ENCODE assay signal across 1 cellular context in the genomic region with DNA sequence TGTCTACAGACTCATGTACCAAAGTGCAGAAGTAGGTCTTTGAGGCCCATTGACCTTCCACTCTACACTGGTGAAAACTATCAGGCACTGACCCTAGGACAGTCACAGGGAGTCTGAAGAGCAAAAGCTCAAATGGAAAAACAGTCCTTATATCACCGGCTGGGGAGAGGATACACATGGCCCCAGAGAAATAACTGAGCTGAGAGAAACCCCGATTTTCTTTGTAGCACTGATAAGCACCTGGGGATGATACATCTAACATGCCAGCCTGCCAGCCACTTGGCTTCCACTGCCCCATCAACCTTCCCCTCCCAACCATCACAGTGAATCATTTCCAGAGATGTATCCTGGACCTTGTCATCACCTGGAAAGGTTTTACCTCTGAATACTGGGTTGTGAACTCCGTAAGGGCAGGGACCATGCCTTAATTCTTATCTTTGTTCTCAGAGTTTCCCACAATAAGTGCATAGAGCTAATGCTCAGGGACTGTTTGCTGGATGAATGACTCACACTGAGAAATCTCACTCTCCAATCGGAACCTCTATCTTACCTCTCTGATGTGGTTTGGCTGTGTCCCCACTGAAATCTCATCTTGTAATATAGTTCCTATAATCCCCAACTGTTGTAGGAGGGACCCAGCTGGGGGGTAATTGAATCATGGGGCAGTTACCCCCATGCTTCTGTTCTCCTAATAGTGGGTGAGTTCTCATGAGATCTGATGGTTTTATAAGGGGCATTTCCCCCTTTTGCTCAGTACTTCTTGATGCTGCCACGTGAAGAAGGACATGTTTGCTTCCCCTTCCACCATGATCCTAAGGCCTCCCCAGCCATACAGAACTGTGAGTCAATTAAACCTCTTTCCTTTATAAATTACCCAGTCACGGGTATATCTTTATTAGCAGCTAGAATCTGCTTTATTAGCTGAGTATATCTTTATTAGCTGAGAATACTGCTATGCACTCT.
TF ChIP-seq lines count a peak whose summit lies in the region.

No MANE protein-coding gene starts in this region.

TF ChIP-seq in HepG2, 621 proteins besides CTCF, POLR2A, EP300 and RAD21 (continued from another document and continues in another):
- TF ChIP-seq, protein P1, sequence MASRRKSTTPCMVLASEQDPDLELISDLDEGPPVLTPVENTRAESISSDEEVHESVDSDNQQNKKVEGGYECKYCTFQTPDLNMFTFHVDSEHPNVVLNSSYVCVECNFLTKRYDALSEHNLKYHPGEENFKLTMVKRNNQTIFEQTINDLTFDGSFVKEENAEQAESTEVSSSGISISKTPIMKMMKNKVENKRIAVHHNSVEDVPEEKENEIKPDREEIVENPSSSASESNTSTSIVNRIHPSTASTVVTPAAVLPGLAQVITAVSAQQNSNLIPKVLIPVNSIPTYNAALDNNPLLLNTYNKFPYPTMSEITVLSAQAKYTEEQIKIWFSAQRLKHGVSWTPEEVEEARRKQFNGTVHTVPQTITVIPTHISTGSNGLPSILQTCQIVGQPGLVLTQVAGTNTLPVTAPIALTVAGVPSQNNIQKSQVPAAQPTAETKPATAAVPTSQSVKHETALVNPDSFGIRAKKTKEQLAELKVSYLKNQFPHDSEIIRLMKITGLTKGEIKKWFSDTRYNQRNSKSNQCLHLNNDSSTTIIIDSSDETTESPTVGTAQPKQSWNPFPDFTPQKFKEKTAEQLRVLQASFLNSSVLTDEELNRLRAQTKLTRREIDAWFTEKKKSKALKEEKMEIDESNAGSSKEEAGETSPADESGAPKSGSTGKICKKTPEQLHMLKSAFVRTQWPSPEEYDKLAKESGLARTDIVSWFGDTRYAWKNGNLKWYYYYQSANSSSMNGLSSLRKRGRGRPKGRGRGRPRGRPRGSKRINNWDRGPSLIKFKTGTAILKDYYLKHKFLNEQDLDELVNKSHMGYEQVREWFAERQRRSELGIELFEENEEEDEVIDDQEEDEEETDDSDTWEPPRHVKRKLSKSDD (CRISPR knock-in tag; IDR thresholded peaks at IDR 0.05; ENCODE audit: low read depth), result peak; percentile 56; the same call in 1 of the 2 replicates
- TF ChIP-seq SUZ12 (IDR thresholded peaks at IDR 0.05; ENCODE audit: low read depth, low read length) (no peak), PITX1 (CRISPR knock-in tag; IDR thresholded peaks at IDR 0.05) (peak; percentile 74), IRF2 (CRISPR knock-in tag; IDR thresholded peaks at IDR 0.05) (peak; percentile 53), ZNF549 (CRISPR knock-in tag; IDR thresholded peaks at IDR 0.05) (no peak), DPF2 (CRISPR knock-in tag; IDR thresholded peaks at IDR 0.05; ENCODE audit: borderline replicate concordance, low read depth) (peak; percentile 65; the same call in 1 of the 2 replicates), SOX13 (IDR thresholded peaks at IDR 0.05) (no peak; the same call in 1 of the 2 replicates), SOX13 (CRISPR knock-in tag; conservative IDR thresholded peaks at IDR 0.05 in 1 of 2, IDR thresholded peaks at IDR 0.05 in 1 of 2) (peak; percentile 28 to 95; a peak in 2 of 4 replicates), ZNF747 (CRISPR knock-in tag; IDR thresholded peaks at IDR 0.05; ENCODE audit: borderline replicate concordance) (no peak), PHF21A (CRISPR knock-in tag; IDR thresholded peaks at IDR 0.05) (peak; percentile 92), NCOR1 (IDR thresholded peaks at IDR 0.05; ENCODE audit: borderline replicate concordance, low read length) (peak; percentile 67), MXD4 (CRISPR knock-in tag; IDR thresholded peaks at IDR 0.05) (0 out of 2 replicates have a peak, but pooled peaks have one; percentile 1), ZNF772 (CRISPR knock-in tag; IDR thresholded peaks at IDR 0.05) (peak; percentile 76; the same call in 1 of the 2 replicates), RBAK (CRISPR knock-in tag; IDR thresholded peaks at IDR 0.05) (no peak), ZNF333 (CRISPR knock-in tag; IDR thresholded peaks at IDR 0.05; ENCODE audit: borderline replicate concordance) (no peak), ATF7 (IDR thresholded peaks at IDR 0.05) (no peak), ATF7 (CRISPR knock-in tag; IDR thresholded peaks at IDR 0.05) (no peak), ZFP1 (CRISPR knock-in tag; IDR thresholded peaks at IDR 0.05) (no peak; the same call in 1 of the 2 replicates), U2AF1 (optimal IDR thresholded peaks at IDR 0.05; ENCODE audit: low read depth, low read length) (no peak), SALL1 (CRISPR knock-in tag; IDR thresholded peaks at IDR 0.05) (peak; percentile 77), SOX5 (CRISPR knock-in tag; IDR thresholded peaks at IDR 0.05; ENCODE audit: borderline replicate concordance) (peak; percentile 93), CAMTA2 (CRISPR knock-in tag; IDR thresholded peaks at IDR 0.05; ENCODE audit: borderline replicate concordance) (no peak), NR2C2 (CRISPR knock-in tag; IDR thresholded peaks at IDR 0.05; ENCODE audit: borderline replicate concordance) (peak; percentile 37; the same call in 1 of the 2 replicates), TCF7 (IDR thresholded peaks at IDR 0.05; ENCODE audit: low read depth) (peak; percentile 99), CC2D1A (CRISPR knock-in tag; IDR thresholded peaks at IDR 0.05) (no peak), MYC (CRISPR knock-in tag; IDR thresholded peaks at IDR 0.05; ENCODE audit: borderline replicate concordance) (0 out of 2 replicates have a peak, but pooled peaks have one; percentile 21), ZNF17 (CRISPR knock-in tag; IDR thresholded peaks at IDR 0.05) (0 out of 2 replicates have a peak, but pooled peaks have one; percentile 34), JUND (CRISPR knock-in tag; IDR thresholded peaks at IDR 0.05) (peak; percentile 96), ZFP62 (CRISPR knock-in tag; IDR thresholded peaks at IDR 0.05) (no peak), BRCA1 (CRISPR knock-in tag; IDR thresholded peaks at IDR 0.05) (no peak), SIX4 (CRISPR knock-in tag; IDR thresholded peaks at IDR 0.05) (peak; percentile 57), RBFOX2 (IDR thresholded peaks at IDR 0.05; ENCODE audit: low read depth, low read length) (peak; percentile 82), KMT2A (CRISPR knock-in tag; IDR thresholded peaks at IDR 0.05) (no peak), ZSCAN22 (CRISPR knock-in tag; IDR thresholded peaks at IDR 0.05) (no peak)
- TF ChIP-seq, protein P2, sequence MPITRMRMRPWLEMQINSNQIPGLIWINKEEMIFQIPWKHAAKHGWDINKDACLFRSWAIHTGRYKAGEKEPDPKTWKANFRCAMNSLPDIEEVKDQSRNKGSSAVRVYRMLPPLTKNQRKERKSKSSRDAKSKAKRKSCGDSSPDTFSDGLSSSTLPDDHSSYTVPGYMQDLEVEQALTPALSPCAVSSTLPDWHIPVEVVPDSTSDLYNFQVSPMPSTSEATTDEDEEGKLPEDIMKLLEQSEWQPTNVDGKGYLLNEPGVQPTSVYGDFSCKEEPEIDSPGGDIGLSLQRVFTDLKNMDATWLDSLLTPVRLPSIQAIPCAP (CRISPR knock-in tag; IDR thresholded peaks at IDR 0.05; ENCODE audit: low read depth), result no peak
- TF ChIP-seq, protein P3, sequence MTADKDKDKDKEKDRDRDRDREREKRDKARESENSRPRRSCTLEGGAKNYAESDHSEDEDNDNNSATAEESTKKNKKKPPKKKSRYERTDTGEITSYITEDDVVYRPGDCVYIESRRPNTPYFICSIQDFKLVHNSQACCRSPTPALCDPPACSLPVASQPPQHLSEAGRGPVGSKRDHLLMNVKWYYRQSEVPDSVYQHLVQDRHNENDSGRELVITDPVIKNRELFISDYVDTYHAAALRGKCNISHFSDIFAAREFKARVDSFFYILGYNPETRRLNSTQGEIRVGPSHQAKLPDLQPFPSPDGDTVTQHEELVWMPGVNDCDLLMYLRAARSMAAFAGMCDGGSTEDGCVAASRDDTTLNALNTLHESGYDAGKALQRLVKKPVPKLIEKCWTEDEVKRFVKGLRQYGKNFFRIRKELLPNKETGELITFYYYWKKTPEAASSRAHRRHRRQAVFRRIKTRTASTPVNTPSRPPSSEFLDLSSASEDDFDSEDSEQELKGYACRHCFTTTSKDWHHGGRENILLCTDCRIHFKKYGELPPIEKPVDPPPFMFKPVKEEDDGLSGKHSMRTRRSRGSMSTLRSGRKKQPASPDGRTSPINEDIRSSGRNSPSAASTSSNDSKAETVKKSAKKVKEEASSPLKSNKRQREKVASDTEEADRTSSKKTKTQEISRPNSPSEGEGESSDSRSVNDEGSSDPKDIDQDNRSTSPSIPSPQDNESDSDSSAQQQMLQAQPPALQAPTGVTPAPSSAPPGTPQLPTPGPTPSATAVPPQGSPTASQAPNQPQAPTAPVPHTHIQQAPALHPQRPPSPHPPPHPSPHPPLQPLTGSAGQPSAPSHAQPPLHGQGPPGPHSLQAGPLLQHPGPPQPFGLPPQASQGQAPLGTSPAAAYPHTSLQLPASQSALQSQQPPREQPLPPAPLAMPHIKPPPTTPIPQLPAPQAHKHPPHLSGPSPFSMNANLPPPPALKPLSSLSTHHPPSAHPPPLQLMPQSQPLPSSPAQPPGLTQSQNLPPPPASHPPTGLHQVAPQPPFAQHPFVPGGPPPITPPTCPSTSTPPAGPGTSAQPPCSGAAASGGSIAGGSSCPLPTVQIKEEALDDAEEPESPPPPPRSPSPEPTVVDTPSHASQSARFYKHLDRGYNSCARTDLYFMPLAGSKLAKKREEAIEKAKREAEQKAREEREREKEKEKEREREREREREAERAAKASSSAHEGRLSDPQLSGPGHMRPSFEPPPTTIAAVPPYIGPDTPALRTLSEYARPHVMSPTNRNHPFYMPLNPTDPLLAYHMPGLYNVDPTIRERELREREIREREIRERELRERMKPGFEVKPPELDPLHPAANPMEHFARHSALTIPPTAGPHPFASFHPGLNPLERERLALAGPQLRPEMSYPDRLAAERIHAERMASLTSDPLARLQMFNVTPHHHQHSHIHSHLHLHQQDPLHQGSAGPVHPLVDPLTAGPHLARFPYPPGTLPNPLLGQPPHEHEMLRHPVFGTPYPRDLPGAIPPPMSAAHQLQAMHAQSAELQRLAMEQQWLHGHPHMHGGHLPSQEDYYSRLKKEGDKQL (CRISPR knock-in tag; IDR thresholded peaks at IDR 0.05; ENCODE audit: low read depth), result peak; percentile 89
- TF ChIP-seq, protein P4, sequence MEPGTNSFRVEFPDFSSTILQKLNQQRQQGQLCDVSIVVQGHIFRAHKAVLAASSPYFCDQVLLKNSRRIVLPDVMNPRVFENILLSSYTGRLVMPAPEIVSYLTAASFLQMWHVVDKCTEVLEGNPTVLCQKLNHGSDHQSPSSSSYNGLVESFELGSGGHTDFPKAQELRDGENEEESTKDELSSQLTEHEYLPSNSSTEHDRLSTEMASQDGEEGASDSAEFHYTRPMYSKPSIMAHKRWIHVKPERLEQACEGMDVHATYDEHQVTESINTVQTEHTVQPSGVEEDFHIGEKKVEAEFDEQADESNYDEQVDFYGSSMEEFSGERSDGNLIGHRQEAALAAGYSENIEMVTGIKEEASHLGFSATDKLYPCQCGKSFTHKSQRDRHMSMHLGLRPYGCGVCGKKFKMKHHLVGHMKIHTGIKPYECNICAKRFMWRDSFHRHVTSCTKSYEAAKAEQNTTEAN (CRISPR knock-in tag; conservative IDR thresholded peaks at IDR 0.05), result no peak
- TF ChIP-seq, protein P5, sequence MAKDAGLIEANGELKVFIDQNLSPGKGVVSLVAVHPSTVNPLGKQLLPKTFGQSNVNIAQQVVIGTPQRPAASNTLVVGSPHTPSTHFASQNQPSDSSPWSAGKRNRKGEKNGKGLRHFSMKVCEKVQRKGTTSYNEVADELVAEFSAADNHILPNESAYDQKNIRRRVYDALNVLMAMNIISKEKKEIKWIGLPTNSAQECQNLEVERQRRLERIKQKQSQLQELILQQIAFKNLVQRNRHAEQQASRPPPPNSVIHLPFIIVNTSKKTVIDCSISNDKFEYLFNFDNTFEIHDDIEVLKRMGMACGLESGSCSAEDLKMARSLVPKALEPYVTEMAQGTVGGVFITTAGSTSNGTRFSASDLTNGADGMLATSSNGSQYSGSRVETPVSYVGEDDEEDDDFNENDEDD (CRISPR knock-in tag; IDR thresholded peaks at IDR 0.05; ENCODE audit: borderline replicate concordance), result peak; percentile 68; the same call in 1 of the 2 replicates
- TF ChIP-seq, protein P6, sequence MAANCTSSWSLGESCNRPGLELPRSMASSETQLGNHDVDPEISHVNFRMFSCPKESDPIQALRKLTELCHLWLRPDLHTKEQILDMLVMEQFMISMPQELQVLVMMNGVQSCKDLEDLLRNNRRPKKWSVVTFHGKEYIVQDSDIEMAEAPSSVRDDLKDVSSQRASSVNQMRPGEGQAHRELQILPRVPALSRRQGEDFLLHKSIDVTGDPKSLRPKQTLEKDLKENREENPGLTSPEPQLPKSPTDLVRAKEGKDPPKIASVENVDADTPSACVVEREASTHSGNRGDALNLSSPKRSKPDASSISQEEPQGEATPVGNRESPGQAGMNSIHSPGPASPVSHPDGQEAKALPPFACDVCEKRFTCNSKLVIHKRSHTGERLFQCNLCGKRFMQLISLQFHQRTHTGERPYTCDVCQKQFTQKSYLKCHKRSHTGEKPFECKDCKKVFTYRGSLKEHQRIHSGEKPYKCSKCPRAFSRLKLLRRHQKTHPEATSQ (CRISPR knock-in tag; IDR thresholded peaks at IDR 0.05; ENCODE audit: borderline replicate concordance), result peak; percentile 18; the same call in 1 of the 2 replicates
- TF ChIP-seq, protein P7, sequence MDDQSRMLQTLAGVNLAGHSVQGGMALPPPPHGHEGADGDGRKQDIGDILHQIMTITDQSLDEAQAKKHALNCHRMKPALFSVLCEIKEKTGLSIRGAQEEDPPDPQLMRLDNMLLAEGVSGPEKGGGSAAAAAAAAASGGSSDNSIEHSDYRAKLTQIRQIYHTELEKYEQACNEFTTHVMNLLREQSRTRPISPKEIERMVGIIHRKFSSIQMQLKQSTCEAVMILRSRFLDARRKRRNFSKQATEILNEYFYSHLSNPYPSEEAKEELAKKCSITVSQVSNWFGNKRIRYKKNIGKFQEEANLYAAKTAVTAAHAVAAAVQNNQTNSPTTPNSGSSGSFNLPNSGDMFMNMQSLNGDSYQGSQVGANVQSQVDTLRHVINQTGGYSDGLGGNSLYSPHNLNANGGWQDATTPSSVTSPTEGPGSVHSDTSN (CRISPR knock-in tag; IDR thresholded peaks at IDR 0.05; ENCODE audit: borderline replicate concordance), result no peak
- TF ChIP-seq, protein P8, sequence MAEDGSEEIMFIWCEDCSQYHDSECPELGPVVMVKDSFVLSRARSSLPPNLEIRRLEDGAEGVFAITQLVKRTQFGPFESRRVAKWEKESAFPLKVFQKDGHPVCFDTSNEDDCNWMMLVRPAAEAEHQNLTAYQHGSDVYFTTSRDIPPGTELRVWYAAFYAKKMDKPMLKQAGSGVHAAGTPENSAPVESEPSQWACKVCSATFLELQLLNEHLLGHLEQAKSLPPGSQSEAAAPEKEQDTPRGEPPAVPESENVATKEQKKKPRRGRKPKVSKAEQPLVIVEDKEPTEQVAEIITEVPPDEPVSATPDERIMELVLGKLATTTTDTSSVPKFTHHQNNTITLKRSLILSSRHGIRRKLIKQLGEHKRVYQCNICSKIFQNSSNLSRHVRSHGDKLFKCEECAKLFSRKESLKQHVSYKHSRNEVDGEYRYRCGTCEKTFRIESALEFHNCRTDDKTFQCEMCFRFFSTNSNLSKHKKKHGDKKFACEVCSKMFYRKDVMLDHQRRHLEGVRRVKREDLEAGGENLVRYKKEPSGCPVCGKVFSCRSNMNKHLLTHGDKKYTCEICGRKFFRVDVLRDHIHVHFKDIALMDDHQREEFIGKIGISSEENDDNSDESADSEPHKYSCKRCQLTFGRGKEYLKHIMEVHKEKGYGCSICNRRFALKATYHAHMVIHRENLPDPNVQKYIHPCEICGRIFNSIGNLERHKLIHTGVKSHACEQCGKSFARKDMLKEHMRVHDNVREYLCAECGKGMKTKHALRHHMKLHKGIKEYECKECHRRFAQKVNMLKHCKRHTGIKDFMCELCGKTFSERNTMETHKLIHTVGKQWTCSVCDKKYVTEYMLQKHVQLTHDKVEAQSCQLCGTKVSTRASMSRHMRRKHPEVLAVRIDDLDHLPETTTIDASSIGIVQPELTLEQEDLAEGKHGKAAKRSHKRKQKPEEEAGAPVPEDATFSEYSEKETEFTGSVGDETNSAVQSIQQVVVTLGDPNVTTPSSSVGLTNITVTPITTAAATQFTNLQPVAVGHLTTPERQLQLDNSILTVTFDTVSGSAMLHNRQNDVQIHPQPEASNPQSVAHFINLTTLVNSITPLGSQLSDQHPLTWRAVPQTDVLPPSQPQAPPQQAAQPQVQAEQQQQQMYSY (CRISPR knock-in tag; IDR thresholded peaks at IDR 0.05), result peak; percentile 38; the same call in 1 of the 2 replicates
